31 cellular contexts compared by ENCODE assay signal in genomic region chr6:115891704-115892225, GRCh38.
"Had no signal": no experiment of that assay in that cellular context is flagged by ENCODE, and none has a peak within 500 bp of the region (broad histone marks: within the 10 kb centered on the region; RNA-seq: fewer than 3 reads in every experiment).

No MANE protein-coding gene starts in this region.

- H3K27me3 Mint-ChIP-seq: activated CD4-positive, alpha-beta T cell treated with anti-CD3 and anti-CD28 coated beads, Interleukin-2, amount 10 ng/mL, durations not matched to agents 24 days and 14 days; activated naive CD8-positive, alpha-beta T cell treated with anti-CD3 and anti-CD28 coated beads for 36 hours; natural killer cell treated with Interleukin-12 subunit alpha and Interleukin-12 subunit beta and Interleukin-15 and Interleukin-18, amount 100 ng/mL, for 72 hours had no signal

- H3K27ac Mint-ChIP-seq: activated naive CD8-positive, alpha-beta T cell treated with anti-CD3 and anti-CD28 coated beads for 36 hours; natural killer cell treated with Interleukin-12 subunit alpha and Interleukin-12 subunit beta and Interleukin-15 and Interleukin-18, amount 100 ng/mL, for 72 hours had no signal

- H3K27ac ChIP-seq: adrenal gland, cardiac muscle cell, coronary artery, dorsolateral prefrontal cortex, gastrocnemius medialis, left ventricle myocardium inferior, right atrium auricular region, thoracic aorta, WERI-Rb-1 had no signal

- H3K4me3 Mint-ChIP-seq: activated CD4-positive, alpha-beta memory T cell treated with anti-CD3 and anti-CD28 coated beads for 36 hours; activated CD4-positive, alpha-beta T cell treated with anti-CD3 and anti-CD28 coated beads, Interleukin-2, amount 10 ng/mL, durations not matched to agents 24 days and 14 days; activated naive CD4-positive, alpha-beta T cell treated with anti-CD3 and anti-CD28 coated beads for 36 hours; activated naive CD8-positive, alpha-beta T cell treated with anti-CD3 and anti-CD28 coated beads for 36 hours; activated T-helper 1 cell treated with anti-CD3 and anti-CD28 coated beads, Interleukin-12 subunit alpha, Interleukin-12 subunit beta, Interleukin-2, Interleukin-4 antibody, amounts not matched to agents 30 ng/mL and 10 ng/mL and 1 ng/mL, durations not matched to agents 14 hours and 24 hours and 36 hours; brain; natural killer cell treated with Interleukin-12 subunit alpha and Interleukin-12 subunit beta and Interleukin-15 and Interleukin-18, amount 100 ng/mL, for 72 hours had no signal

- H3K4me1 ChIP-seq: gastrocnemius medialis, left ventricle myocardium inferior, right atrium auricular region had no signal

- H3K36me3 Mint-ChIP-seq: activated CD4-positive, alpha-beta memory T cell treated with anti-CD3 and anti-CD28 coated beads for 36 hours; activated naive CD8-positive, alpha-beta T cell treated with anti-CD3 and anti-CD28 coated beads for 36 hours; brain; natural killer cell treated with Interleukin-12 subunit alpha and Interleukin-12 subunit beta and Interleukin-15 and Interleukin-18, amount 100 ng/mL, for 72 hours had no signal

- H3K4me3 ChIP-seq: adrenal gland, cardiac muscle cell, coronary artery, dorsolateral prefrontal cortex, gastrocnemius medialis, left ventricle myocardium inferior, lung, mucosa of descending colon, right atrium auricular region, thoracic aorta had no signal

- H3K27me3 ChIP-seq: adrenal gland, cardiac muscle cell, dorsolateral prefrontal cortex, gastrocnemius medialis, right atrium auricular region had no signal

- H3K36me3 ChIP-seq: adrenal gland, cardiac muscle cell, gastrocnemius medialis, left ventricle myocardium inferior, right atrium auricular region, thoracic aorta, WERI-Rb-1 had no signal

- H3K9me3 ChIP-seq: adrenal gland, gastrocnemius medialis, left ventricle myocardium inferior, mucosa of descending colon, right atrium auricular region, thoracic aorta had no signal

- H3K4me1 Mint-ChIP-seq: brain had no signal

- DNase-seq: activated CD4-positive, alpha-beta T cell treated with anti-CD3 and anti-CD28 coated beads, Interleukin-2, amount 10 ng/mL, durations not matched to agents 24 days and 14 days; activated CD4-positive, CD25-positive, alpha-beta regulatory T cell treated with anti-CD3 and anti-CD28 coated beads, Interleukin-2, amount 50 U/mL, for 72 hours; activated CD8-positive, alpha-beta memory T cell treated with anti-CD3 and anti-CD28 coated beads, Interleukin-2, amount 50 U/mL, for 4 hours; activated effector memory CD4-positive, alpha-beta T cell treated with anti-CD3 and anti-CD28 coated beads, Interleukin-2, amount 50 U/mL, for 16 hours; activated T-cell treated with anti-CD3 and anti-CD28 coated beads, Interleukin-2, amount 50 U/mL, for 1 hour; aorta; dorsolateral prefrontal cortex; effector memory CD4-positive, alpha-beta T cell; erythroblast; gastrocnemius medialis; glutamatergic neuron; left ventricle myocardium inferior; mucosa of descending colon; stimulated activated CD4-positive, alpha-beta T cell treated with anti-CD3 and anti-CD28 coated beads, Interleukin-15, amount 100 ng/mL, for 24 hours; stimulated activated CD4-positive, alpha-beta T cell treated with anti-CD3 and anti-CD28 coated beads, Interleukin-2, amount 100 ng/mL, for 24 hours; stimulated activated naive CD8-positive, alpha-beta T cell treated with anti-CD3 and anti-CD28 coated beads, Interleukin-15, Interleukin-2, amounts not matched to agents 100 U/mL and 50 U/mL, for 24 hours; WERI-Rb-1 had no signal

- FAIRE-seq: islet of Langerhans, urothelium cell line had no signal

- H3K9me3 Mint-ChIP-seq: activated CD4-positive, alpha-beta memory T cell treated with anti-CD3 and anti-CD28 coated beads for 36 hours; activated CD4-positive, alpha-beta T cell treated with anti-CD3 and anti-CD28 coated beads, Interleukin-2, amount 10 ng/mL, durations not matched to agents 24 days and 14 days; activated naive CD4-positive, alpha-beta T cell treated with anti-CD3 and anti-CD28 coated beads for 36 hours; activated naive CD8-positive, alpha-beta T cell treated with anti-CD3 and anti-CD28 coated beads for 36 hours; activated T-helper 1 cell treated with anti-CD3 and anti-CD28 coated beads, Interleukin-12 subunit alpha, Interleukin-12 subunit beta, Interleukin-2, Interleukin-4 antibody, amounts not matched to agents 30 ng/mL and 10 ng/mL and 1 ng/mL, durations not matched to agents 14 hours and 24 hours and 36 hours; brain had no signal
